Comparison of ENCODE assay signal across 1 cellular context in the genomic region with DNA sequence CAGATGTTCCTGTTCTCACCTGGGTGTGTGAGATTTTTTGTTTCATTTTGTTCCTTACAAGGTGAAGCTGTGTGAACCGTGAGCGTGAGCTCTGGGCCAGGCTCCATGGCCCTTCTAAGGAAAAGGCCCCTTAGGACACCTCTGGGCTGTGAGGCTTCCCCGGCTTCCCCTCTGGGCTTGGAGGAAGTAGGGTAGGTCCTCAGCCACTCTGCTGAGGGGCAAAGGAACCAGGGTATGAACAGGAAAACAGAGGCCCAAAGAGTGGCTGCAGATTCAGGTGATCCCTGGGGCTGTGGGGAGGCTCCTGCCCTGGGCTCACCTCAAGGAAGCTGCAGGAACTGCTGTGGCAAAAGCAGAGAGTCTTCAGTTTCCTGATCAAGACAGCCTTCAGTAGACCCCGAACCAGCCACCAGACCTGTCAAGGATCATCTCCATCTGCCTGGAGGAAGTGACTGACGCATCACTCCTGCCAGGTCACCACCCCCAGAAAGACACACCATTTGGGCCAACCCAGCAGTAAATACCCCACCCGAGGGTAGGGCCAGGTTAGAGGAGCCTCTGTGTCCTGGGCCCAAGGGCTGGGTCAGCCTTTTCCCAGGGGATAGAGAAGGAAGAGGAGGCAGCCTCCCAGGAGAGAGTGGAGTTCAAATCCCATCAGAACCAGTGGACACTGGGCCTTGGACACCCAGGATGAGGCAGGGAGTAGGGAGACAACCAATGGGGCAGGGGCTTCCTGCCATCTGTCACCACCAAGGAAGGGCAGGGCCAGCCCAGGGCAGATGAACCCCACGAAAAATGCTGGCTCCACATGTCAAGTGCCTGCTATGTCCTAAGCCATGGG.
TF ChIP-seq lines count a peak whose summit lies in the region.

No MANE protein-coding gene starts in this region.

TF ChIP-seq in endothelial cell of umbilical vein, 7 proteins besides CTCF, POLR2A, EP300 and RAD21:
- TF ChIP-seq JUN (IDR thresholded peaks at IDR 0.05; ENCODE audit: borderline replicate concordance, insufficient read depth, insufficient read length, low read depth) = no peak
- TF ChIP-seq POLR2AphosphoS5 (IDR thresholded peaks at IDR 0.05; ENCODE audit: insufficient read depth, low read depth, low read length) = no peak
- no peak for TF ChIP-seq MAX (IDR thresholded peaks at IDR 0.05; ENCODE audit: insufficient read depth, insufficient read length)
- TF ChIP-seq EZH2 (IDR thresholded peaks at IDR 0.05; ENCODE audit: borderline replicate concordance, low read depth, low read length, severe bottlenecking) = no peak
- TF ChIP-seq MYC (IDR thresholded peaks at IDR 0.05; ENCODE audit: low read depth, low read length) = no peak
